1 cellular context compared by ENCODE assay signal in the genomic region with DNA sequence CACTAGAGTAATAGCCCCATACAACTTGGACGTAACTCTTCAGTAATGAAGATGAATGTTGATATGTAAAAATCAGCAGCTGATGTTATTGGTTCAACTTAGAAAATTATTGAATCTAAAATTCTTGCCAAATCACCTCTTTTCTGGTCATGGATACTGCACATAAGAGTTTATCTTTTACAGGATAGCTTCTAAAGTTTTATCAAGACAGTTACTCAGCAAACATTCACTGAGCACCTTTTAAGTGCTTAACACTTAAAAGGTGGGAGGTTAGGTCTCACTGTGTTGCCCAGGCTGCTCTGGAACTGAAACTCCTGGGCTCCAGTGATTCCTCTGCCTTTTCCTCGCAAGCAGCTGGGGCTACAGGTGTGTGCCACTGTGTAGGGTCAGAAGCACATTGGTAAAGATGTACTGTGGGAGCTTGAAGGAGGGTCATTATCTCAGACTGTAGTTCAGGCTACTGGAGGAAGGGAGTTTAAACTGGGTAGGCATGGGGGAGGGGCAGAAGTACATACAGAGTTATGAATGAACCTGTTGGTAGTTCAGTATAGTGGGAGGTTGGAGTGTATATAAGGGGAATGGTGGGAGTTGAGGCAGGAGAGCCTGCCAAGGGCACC.
TF ChIP-seq lines count a peak whose summit lies in the region.

No MANE protein-coding gene starts in this region.

TF ChIP-seq in K562, 482 proteins besides CTCF, POLR2A, EP300 and RAD21 (continued from another document and continues in another):
- TF ChIP-seq, protein P1, sequence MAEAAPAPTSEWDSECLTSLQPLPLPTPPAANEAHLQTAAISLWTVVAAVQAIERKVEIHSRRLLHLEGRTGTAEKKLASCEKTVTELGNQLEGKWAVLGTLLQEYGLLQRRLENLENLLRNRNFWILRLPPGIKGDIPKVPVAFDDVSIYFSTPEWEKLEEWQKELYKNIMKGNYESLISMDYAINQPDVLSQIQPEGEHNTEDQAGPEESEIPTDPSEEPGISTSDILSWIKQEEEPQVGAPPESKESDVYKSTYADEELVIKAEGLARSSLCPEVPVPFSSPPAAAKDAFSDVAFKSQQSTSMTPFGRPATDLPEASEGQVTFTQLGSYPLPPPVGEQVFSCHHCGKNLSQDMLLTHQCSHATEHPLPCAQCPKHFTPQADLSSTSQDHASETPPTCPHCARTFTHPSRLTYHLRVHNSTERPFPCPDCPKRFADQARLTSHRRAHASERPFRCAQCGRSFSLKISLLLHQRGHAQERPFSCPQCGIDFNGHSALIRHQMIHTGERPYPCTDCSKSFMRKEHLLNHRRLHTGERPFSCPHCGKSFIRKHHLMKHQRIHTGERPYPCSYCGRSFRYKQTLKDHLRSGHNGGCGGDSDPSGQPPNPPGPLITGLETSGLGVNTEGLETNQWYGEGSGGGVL (CRISPR knock-in tag; IDR thresholded peaks at IDR 0.05), result no peak
- TF ChIP-seq, protein P2, sequence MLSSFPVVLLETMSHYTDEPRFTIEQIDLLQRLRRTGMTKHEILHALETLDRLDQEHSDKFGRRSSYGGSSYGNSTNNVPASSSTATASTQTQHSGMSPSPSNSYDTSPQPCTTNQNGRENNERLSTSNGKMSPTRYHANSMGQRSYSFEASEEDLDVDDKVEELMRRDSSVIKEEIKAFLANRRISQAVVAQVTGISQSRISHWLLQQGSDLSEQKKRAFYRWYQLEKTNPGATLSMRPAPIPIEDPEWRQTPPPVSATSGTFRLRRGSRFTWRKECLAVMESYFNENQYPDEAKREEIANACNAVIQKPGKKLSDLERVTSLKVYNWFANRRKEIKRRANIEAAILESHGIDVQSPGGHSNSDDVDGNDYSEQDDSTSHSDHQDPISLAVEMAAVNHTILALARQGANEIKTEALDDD (IDR thresholded peaks at IDR 0.05), result 0 out of 2 replicates have a peak, but pooled peaks have one; percentile 24
- TF ChIP-seq, protein P3, sequence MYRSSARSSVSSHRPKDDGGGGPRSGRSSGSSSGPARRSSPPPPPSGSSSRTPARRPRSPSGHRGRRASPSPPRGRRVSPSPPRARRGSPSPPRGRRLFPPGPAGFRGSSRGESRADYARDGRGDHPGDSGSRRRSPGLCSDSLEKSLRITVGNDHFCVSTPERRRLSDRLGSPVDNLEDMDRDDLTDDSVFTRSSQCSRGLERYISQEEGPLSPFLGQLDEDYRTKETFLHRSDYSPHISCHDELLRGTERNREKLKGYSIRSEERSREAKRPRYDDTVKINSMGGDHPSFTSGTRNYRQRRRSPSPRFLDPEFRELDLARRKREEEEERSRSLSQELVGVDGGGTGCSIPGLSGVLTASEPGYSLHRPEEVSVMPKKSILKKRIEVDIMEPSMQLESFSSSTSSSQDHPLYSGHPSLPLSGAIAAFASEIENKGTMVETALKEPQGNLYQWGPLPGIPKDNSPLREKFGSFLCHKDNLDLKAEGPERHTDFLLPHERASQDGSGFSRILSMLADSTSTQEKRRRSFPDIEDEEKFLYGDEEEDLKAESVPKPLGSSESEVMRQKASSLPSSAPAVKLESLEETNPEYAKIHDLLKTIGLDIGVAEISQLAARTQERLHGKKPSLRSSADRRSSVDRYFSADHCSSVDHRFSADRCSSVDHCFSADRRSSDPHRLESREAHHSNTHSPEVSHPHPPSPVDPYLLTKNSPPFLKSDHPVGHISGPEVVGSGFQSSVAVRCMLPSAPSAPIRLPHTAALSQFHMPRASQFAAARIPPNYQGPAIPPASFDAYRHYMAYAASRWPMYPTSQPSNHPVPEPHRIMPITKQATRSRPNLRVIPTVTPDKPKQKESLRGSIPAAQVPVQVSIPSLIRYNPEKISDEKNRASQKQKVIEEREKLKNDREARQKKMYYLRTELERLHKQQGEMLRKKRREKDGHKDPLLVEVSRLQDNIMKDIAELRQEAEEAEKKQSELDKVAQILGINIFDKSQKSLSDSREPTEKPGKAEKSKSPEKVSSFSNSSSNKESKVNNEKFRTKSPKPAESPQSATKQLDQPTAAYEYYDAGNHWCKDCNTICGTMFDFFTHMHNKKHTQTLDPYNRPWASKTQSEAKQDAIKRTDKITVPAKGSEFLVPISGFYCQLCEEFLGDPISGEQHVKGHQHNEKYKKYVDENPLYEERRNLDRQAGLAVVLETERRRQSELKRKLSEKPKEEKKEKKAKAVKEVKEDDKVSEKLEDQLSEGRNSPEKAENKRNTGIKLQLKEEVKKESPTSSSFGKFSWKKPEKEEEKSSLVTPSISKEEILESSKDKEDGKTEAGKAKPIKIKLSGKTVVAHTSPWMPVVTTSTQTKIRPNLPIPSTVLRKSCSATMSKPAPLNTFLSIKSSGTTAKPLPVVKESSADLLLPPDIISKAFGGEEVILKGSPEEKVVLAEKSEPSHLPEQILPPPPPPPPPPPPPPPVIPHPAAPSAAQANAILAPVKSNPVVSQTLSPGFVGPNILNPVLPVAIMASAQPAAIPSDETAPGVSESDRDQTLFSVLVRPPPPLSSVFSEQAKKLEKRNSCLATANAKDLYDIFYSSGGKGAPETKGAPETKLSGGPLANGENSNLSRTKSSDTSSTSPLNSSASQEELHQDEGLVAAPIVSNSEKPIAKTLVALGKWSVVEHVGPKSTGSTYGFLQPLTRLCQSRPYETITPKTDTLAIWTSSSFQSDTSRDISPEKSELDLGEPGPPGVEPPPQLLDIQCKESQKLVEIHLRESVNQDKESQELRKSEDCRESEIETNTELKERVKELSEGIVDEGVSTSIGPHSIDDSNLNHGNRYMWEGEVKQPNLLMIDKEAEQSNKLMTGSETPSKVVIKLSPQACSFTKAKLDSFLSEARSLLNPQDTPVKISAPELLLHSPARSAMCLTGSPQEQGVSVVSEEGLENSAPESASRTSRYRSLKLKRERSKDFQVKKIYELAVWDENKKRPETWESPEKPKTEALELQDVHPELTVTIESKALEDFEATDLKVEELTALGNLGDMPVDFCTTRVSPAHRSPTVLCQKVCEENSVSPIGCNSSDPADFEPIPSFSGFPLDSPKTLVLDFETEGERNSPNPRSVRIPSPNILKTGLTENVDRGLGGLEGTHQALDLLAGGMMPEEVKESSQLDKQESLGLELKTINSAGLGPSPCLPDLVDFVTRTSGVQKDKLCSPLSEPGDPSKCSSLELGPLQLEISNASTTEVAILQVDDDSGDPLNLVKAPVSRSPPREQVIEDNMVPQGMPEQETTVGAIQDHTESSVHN (IDR thresholded peaks at IDR 0.05; ENCODE audit: borderline replicate concordance in 1 of 2, low read depth in 1 of 2), result no peak
- TF ChIP-seq ZNF384 (IDR thresholded peaks at IDR 0.05; ENCODE audit: low read depth, low read length) (no peak), MED1 (CRISPR knock-in tag; IDR thresholded peaks at IDR 0.05; ENCODE audit: borderline replicate concordance) (no peak), SMARCE1 (IDR thresholded peaks at IDR 0.05) (0 out of 2 replicates have a peak, but pooled peaks have one; percentile 27), CBFA2T3 (IDR thresholded peaks at IDR 0.05) (peak; percentile 53), MBD2 (IDR thresholded peaks at IDR 0.05; ENCODE audit: borderline replicate concordance, low read depth) (no peak), SNRNP70 (optimal IDR thresholded peaks at IDR 0.05; ENCODE audit: low read depth, low read length) (no peak), ZNF212 (CRISPR knock-in tag; IDR thresholded peaks at IDR 0.05) (no peak), SMAD2 (IDR thresholded peaks at IDR 0.05; ENCODE audit: low read depth, low read length) (no peak), NFXL1 (CRISPR knock-in tag; IDR thresholded peaks at IDR 0.05) (no peak), FOXM1 (IDR thresholded peaks at IDR 0.05; ENCODE audit: low read depth) (0 out of 2 replicates have a peak, but pooled peaks have one; percentile 25), FOXM1 (CRISPR knock-in tag; IDR thresholded peaks at IDR 0.05; ENCODE audit: low read depth) (no peak), CTBP1 (IDR thresholded peaks at IDR 0.05; ENCODE audit: borderline replicate concordance) (peak; percentile 37; the same call in 1 of the 2 replicates), BRD9 (IDR thresholded peaks at IDR 0.05; ENCODE audit: low read depth, partially characterized antibody) (peak; percentile 38), TOE1 (IDR thresholded peaks at IDR 0.05; ENCODE audit: borderline replicate concordance) (no peak), TOE1 (CRISPR knock-in tag; IDR thresholded peaks at IDR 0.05; ENCODE audit: borderline replicate concordance, low read depth) (no peak), HDAC2 (IDR thresholded peaks at IDR 0.05) (peak; percentile 41; the same call in 1 of the 2 replicates), MAFF (IDR thresholded peaks at IDR 0.05; ENCODE audit: low read length) (no peak)
- TF ChIP-seq, protein P4, sequence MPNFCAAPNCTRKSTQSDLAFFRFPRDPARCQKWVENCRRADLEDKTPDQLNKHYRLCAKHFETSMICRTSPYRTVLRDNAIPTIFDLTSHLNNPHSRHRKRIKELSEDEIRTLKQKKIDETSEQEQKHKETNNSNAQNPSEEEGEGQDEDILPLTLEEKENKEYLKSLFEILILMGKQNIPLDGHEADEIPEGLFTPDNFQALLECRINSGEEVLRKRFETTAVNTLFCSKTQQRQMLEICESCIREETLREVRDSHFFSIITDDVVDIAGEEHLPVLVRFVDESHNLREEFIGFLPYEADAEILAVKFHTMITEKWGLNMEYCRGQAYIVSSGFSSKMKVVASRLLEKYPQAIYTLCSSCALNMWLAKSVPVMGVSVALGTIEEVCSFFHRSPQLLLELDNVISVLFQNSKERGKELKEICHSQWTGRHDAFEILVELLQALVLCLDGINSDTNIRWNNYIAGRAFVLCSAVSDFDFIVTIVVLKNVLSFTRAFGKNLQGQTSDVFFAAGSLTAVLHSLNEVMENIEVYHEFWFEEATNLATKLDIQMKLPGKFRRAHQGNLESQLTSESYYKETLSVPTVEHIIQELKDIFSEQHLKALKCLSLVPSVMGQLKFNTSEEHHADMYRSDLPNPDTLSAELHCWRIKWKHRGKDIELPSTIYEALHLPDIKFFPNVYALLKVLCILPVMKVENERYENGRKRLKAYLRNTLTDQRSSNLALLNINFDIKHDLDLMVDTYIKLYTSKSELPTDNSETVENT (CRISPR knock-in tag; IDR thresholded peaks at IDR 0.05), result no peak
- TF ChIP-seq, protein P5, sequence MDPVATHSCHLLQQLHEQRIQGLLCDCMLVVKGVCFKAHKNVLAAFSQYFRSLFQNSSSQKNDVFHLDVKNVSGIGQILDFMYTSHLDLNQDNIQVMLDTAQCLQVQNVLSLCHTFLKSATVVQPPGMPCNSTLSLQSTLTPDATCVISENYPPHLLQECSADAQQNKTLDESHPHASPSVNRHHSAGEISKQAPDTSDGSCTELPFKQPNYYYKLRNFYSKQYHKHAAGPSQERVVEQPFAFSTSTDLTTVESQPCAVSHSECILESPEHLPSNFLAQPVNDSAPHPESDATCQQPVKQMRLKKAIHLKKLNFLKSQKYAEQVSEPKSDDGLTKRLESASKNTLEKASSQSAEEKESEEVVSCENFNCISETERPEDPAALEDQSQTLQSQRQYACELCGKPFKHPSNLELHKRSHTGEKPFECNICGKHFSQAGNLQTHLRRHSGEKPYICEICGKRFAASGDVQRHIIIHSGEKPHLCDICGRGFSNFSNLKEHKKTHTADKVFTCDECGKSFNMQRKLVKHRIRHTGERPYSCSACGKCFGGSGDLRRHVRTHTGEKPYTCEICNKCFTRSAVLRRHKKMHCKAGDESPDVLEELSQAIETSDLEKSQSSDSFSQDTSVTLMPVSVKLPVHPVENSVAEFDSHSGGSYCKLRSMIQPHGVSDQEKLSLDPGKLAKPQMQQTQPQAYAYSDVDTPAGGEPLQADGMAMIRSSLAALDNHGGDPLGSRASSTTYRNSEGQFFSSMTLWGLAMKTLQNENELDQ (CRISPR knock-in tag; IDR thresholded peaks at IDR 0.05; ENCODE audit: borderline replicate concordance), result no peak
- TF ChIP-seq, protein P6, sequence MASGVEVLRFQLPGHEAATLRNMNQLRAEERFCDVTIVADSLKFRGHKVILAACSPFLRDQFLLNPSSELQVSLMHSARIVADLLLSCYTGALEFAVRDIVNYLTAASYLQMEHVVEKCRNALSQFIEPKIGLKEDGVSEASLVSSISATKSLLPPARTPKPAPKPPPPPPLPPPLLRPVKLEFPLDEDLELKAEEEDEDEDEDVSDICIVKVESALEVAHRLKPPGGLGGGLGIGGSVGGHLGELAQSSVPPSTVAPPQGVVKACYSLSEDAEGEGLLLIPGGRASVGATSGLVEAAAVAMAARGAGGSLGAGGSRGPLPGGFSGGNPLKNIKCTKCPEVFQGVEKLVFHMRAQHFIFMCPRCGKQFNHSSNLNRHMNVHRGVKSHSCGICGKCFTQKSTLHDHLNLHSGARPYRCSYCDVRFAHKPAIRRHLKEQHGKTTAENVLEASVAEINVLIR (CRISPR knock-in tag; IDR thresholded peaks at IDR 0.05), result no peak
- TF ChIP-seq, protein P7, sequence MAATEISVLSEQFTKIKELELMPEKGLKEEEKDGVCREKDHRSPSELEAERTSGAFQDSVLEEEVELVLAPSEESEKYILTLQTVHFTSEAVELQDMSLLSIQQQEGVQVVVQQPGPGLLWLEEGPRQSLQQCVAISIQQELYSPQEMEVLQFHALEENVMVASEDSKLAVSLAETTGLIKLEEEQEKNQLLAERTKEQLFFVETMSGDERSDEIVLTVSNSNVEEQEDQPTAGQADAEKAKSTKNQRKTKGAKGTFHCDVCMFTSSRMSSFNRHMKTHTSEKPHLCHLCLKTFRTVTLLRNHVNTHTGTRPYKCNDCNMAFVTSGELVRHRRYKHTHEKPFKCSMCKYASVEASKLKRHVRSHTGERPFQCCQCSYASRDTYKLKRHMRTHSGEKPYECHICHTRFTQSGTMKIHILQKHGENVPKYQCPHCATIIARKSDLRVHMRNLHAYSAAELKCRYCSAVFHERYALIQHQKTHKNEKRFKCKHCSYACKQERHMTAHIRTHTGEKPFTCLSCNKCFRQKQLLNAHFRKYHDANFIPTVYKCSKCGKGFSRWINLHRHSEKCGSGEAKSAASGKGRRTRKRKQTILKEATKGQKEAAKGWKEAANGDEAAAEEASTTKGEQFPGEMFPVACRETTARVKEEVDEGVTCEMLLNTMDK (IDR thresholded peaks at IDR 0.05; ENCODE audit: borderline replicate concordance, insufficient read depth, low read depth, low read length, poor library complexity, severe bottlenecking), result no peak
- TF ChIP-seq, protein P8, sequence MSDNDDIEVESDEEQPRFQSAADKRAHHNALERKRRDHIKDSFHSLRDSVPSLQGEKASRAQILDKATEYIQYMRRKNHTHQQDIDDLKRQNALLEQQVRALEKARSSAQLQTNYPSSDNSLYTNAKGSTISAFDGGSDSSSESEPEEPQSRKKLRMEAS (CRISPR knock-in tag; IDR thresholded peaks at IDR 0.05), result no peak
- TF ChIP-seq, protein P9, sequence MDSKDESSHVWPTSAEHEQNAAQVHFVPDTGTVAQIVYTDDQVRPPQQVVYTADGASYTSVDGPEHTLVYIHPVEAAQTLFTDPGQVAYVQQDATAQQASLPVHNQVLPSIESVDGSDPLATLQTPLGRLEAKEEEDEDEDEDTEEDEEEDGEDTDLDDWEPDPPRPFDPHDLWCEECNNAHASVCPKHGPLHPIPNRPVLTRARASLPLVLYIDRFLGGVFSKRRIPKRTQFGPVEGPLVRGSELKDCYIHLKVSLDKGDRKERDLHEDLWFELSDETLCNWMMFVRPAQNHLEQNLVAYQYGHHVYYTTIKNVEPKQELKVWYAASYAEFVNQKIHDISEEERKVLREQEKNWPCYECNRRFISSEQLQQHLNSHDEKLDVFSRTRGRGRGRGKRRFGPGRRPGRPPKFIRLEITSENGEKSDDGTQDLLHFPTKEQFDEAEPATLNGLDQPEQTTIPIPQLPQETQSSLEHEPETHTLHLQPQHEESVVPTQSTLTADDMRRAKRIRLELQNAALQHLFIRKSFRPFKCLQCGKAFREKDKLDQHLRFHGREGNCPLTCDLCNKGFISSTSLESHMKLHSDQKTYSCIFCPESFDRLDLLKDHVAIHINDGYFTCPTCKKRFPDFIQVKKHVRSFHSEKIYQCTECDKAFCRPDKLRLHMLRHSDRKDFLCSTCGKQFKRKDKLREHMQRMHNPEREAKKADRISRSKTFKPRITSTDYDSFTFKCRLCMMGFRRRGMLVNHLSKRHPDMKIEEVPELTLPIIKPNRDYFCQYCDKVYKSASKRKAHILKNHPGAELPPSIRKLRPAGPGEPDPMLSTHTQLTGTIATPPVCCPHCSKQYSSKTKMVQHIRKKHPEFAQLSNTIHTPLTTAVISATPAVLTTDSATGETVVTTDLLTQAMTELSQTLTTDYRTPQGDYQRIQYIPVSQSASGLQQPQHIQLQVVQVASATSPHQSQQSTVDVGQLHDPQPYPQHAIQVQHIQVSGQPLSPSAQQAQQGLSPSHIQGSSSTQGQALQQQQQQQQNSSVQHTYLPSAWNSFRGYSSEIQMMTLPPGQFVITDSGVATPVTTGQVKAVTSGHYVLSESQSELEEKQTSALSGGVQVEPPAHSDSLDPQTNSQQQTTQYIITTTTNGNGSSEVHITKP (IDR thresholded peaks at IDR 0.05; ENCODE audit: partially characterized antibody), result no peak
